Comparison of ENCODE assay signal across 22 cellular contexts in genomic region chr17:58319181-58320162, GRCh38. TPM values are rescaled to one million over a fixed set of nuclear protein-coding genes. Genes with fewer than 3 reads are reported as not detected.
A peak's percentile ranks its signal among the peaks of the same experiment; 100 is the strongest.
DNase-seq lines count a peak whose midpoint lies in the region; ATAC-seq, FAIRE-seq and TF ChIP-seq lines count a peak whose summit lies in the region.
"Had no signal": no experiment of that assay in that cellular context is flagged by ENCODE, and none has a peak within 500 bp of the region (broad histone marks: within the 10 kb centered on the region; RNA-seq: fewer than 3 reads in every experiment).

No MANE protein-coding gene starts in this region.

- H3K27ac ChIP-seq in kidney (ENCODE audit: low read depth in 2 of 2, low read length in 2 of 2) = no peak overlapping the region
- H3K27ac ChIP-seq: colonic mucosa, gastroesophageal sphincter, Peyer's patch, suprapubic skin had no signal

- TF ChIP-seq CTCF in kidney (IDR thresholded peaks at IDR 0.05; ENCODE audit: borderline replicate concordance, extremely low read depth, insufficient read depth) = no peak

- peak overlapping the region; percentile 25 for H3K27ac Mint-ChIP-seq in activated naive CD8-positive, alpha-beta T cell treated with anti-CD3 and anti-CD28 coated beads, Interleukin-2, amount 10 ng/mL, durations not matched to agents 7 days and 5 days
- H3K27ac Mint-ChIP-seq in activated naive CD8-positive, alpha-beta T cell treated with anti-CD3 and anti-CD28 coated beads, Interleukin-2, amount 50 U/mL, for 24 hours = no peak overlapping the region
- H3K27ac Mint-ChIP-seq in T-helper 2 cell treated with Interferon-gamma antibody and Interleukin-4, amounts not matched to agents 5 μg/mL and 100 μg/mL, for 36 hours = peak overlapping the region; percentile 14

- H3K9me3 ChIP-seq in kidney (ENCODE audit: control insufficient read depth in 1 of 2, low read length in 2 of 2) = no peaks in the 10 kb centered on the region
- H3K9me3 ChIP-seq: colonic mucosa, gastroesophageal sphincter, Peyer's patch, suprapubic skin had no signal

- CTCF ChIA-PET in HEK293T (lab: Yijun Ruan, JAX) = interaction anchor here (0.8 kb wide), 1 partner anchor 139 kb away, joined by 3 read pairs; no protein-coding TSS in a partner anchor

- peak; percentile 26 for DNase-seq in activated naive CD8-positive, alpha-beta T cell treated with anti-CD3 and anti-CD28 coated beads, Interleukin-2, amount 10 ng/mL, durations not matched to agents 7 days and 5 days
- DNase-seq in activated naive CD8-positive, alpha-beta T cell treated with anti-CD3 and anti-CD28 coated beads, Interleukin-2, amount 50 U/mL, for 24 hours = no peak
- no peak for DNase-seq in T-helper 2 cell treated with Interferon-gamma antibody and Interleukin-4, amounts not matched to agents 5 μg/mL and 100 μg/mL, for 36 hours (ENCODE audit: low spot score)
- DNase-seq in kidney (peak; percentile 71), urothelium cell line (ENCODE audit: low spot score) (no peak), HEK293T (ENCODE audit: extremely low spot score) (no peak), ecto neural progenitor cell (ENCODE audit: low spot score) (no peak)
- DNase-seq: anterior cingulate cortex, colonic mucosa, DMS53, erythroblast, Kasumi-1, mesenchymal stem cell, NCI-H1417, NCI-H2171 treated with DMSO at 0.1 percent for 48 hours had no signal

- peaks cover 1% of the 10 kb centered on the region for H3K27me3 Mint-ChIP-seq in activated naive CD8-positive, alpha-beta T cell treated with anti-CD3 and anti-CD28 coated beads, Interleukin-2, amount 10 ng/mL, durations not matched to agents 7 days and 5 days
- H3K27me3 Mint-ChIP-seq in activated naive CD8-positive, alpha-beta T cell treated with anti-CD3 and anti-CD28 coated beads, Interleukin-2, amount 50 U/mL, for 24 hours = no peaks in the 10 kb centered on the region
- no peaks in the 10 kb centered on the region for H3K27me3 Mint-ChIP-seq in T-helper 2 cell treated with Interferon-gamma antibody and Interleukin-4, amounts not matched to agents 5 μg/mL and 100 μg/mL, for 36 hours (ENCODE audit: low read depth)

- no peak overlapping the region for H3K9ac ChIP-seq in kidney (ENCODE audit: low read length in 2 of 2)

- no peak overlapping the region for H3K4me3 ChIP-seq in kidney (ENCODE audit: low read length in 2 of 2)
- H3K4me3 ChIP-seq: colonic mucosa, gastroesophageal sphincter, Peyer's patch, suprapubic skin had no signal

- H3K36me3 ChIP-seq in kidney (ENCODE audit: control insufficient read depth in 1 of 2, insufficient read depth in 2 of 2, low read length in 2 of 2) = peaks cover 3 to 4% of the 10 kb centered on the region in 2 donors
- H3K36me3 ChIP-seq: colonic mucosa, Peyer's patch, suprapubic skin had no signal

- FAIRE-seq in kidney (lab: Jason Lieb, UNC) (no peak), urothelium cell line (lab: Jason Lieb, UNC) (peak; percentile 58)
- FAIRE-seq: GM18507 had no signal

- no peak overlapping the region for H3K4me3 Mint-ChIP-seq in activated naive CD8-positive, alpha-beta T cell treated with anti-CD3 and anti-CD28 coated beads, Interleukin-2, amount 10 ng/mL, durations not matched to agents 7 days and 5 days
- no peak overlapping the region for H3K4me3 Mint-ChIP-seq in activated naive CD8-positive, alpha-beta T cell treated with anti-CD3 and anti-CD28 coated beads, Interleukin-2, amount 50 U/mL, for 24 hours
- no peak overlapping the region for H3K4me3 Mint-ChIP-seq in T-helper 2 cell treated with Interferon-gamma antibody and Interleukin-4, amounts not matched to agents 5 μg/mL and 100 μg/mL, for 36 hours

- ATAC-seq in activated naive CD8-positive, alpha-beta T cell treated with anti-CD3 and anti-CD28 coated beads, Interleukin-2, amount 10 ng/mL, durations not matched to agents 7 days and 5 days (ENCODE audit: low read depth) = no peak
- ATAC-seq in activated naive CD8-positive, alpha-beta T cell treated with anti-CD3 and anti-CD28 coated beads, Interleukin-2, amount 50 U/mL, for 24 hours = no peak
- ATAC-seq: gastroesophageal sphincter had no signal

- H3K4me1 ChIP-seq in kidney (ENCODE audit: control insufficient read depth in 1 of 2, insufficient read depth in 1 of 2, low read depth in 1 of 2, low read length in 2 of 2) = no peaks in the 10 kb centered on the region
- H3K4me1 ChIP-seq: colonic mucosa had no signal

- POLR2A ChIA-PET in activated naive CD8-positive, alpha-beta T cell treated with anti-CD3 and anti-CD28 coated beads, Interleukin-2, amount 10 ng/mL, durations not matched to agents 7 days and 5 days (lab: Charles Lee) = interaction anchor here (2.8 to 25.9 kb wide), 3 partner anchors 7 to 33 kb away, joined by 25 to 2283 read pairs (median 82); partner anchors contain the start of genes SUPT4H1 and TSPOAP1
- POLR2A ChIA-PET in HEK293T (lab: Yijun Ruan, JAX) = interaction anchor here (0.8 kb wide), 1 partner anchor 33 kb away, joined by 4 read pairs; the partner anchor contains the start of gene SUPT4H1

- H3K4me1 Mint-ChIP-seq in activated naive CD8-positive, alpha-beta T cell treated with anti-CD3 and anti-CD28 coated beads, Interleukin-2, amount 10 ng/mL, durations not matched to agents 7 days and 5 days = peaks cover 12% of the 10 kb centered on the region
- peaks cover 20% of the 10 kb centered on the region for H3K4me1 Mint-ChIP-seq in activated naive CD8-positive, alpha-beta T cell treated with anti-CD3 and anti-CD28 coated beads, Interleukin-2, amount 50 U/mL, for 24 hours
- H3K4me1 Mint-ChIP-seq in T-helper 2 cell treated with Interferon-gamma antibody and Interleukin-4, amounts not matched to agents 5 μg/mL and 100 μg/mL, for 36 hours (ENCODE audit: low read depth) = peaks cover 9% of the 10 kb centered on the region

- no peaks in the 10 kb centered on the region for H3K9me3 Mint-ChIP-seq in activated naive CD8-positive, alpha-beta T cell treated with anti-CD3 and anti-CD28 coated beads, Interleukin-2, amount 10 ng/mL, durations not matched to agents 7 days and 5 days
- no peaks in the 10 kb centered on the region for H3K9me3 Mint-ChIP-seq in activated naive CD8-positive, alpha-beta T cell treated with anti-CD3 and anti-CD28 coated beads, Interleukin-2, amount 50 U/mL, for 24 hours
- no peaks in the 10 kb centered on the region for H3K9me3 Mint-ChIP-seq in T-helper 2 cell treated with Interferon-gamma antibody and Interleukin-4, amounts not matched to agents 5 μg/mL and 100 μg/mL, for 36 hours

- peaks cover 24% of the 10 kb centered on the region for H3K36me3 Mint-ChIP-seq in activated naive CD8-positive, alpha-beta T cell treated with anti-CD3 and anti-CD28 coated beads, Interleukin-2, amount 10 ng/mL, durations not matched to agents 7 days and 5 days
- peaks cover 3% of the 10 kb centered on the region for H3K36me3 Mint-ChIP-seq in activated naive CD8-positive, alpha-beta T cell treated with anti-CD3 and anti-CD28 coated beads, Interleukin-2, amount 50 U/mL, for 24 hours (ENCODE audit: low read depth)
- H3K36me3 Mint-ChIP-seq in T-helper 2 cell treated with Interferon-gamma antibody and Interleukin-4, amounts not matched to agents 5 μg/mL and 100 μg/mL, for 36 hours (ENCODE audit: low read depth) = peaks cover 29% of the 10 kb centered on the region

- intact Hi-C loops in kidney (cut with DNase I) = no loop called here

TF ChIP-seq in HEK293T, 16 proteins besides CTCF, POLR2A, EP300 and RAD21:
- TF ChIP-seq ELF4 (IDR thresholded peaks at IDR 0.05) (no peak), ARNT (IDR thresholded peaks at IDR 0.05) (no peak)

RNA-seq across cellular contexts. Expression of gene TSPOAP1, which starts 9.1 kb away (rescaled TPM):
- total RNA-seq in activated naive CD8-positive, alpha-beta T cell treated with anti-CD3 and anti-CD28 coated beads, Interleukin-2, amount 10 ng/mL, durations not matched to agents 7 days and 5 days = 10 to 100 TPM; 70.6 to 77.7 TPM
- total RNA-seq in kidney = 30.6 TPM
- polyA plus RNA-seq in kidney (ENCODE audit: insufficient read depth, low read depth, low replicate concordance) = 12.5 TPM
- total RNA-seq: H4 had no signal

RNA-seq across cellular contexts. Expression of gene SUPT4H1, which starts 32.5 kb away (rescaled TPM):
- total RNA-seq in activated naive CD8-positive, alpha-beta T cell treated with anti-CD3 and anti-CD28 coated beads, Interleukin-2, amount 10 ng/mL, durations not matched to agents 7 days and 5 days = 10 to 100 TPM; 66.4 to 70.2 TPM
- total RNA-seq in kidney = 60.5 TPM
- 129 TPM for polyA plus RNA-seq in kidney (ENCODE audit: insufficient read depth, low read depth, low replicate concordance)

RNA-seq across cellular contexts. Expression of gene MPO, which starts 38.7 kb away (rescaled TPM):
- total RNA-seq in activated naive CD8-positive, alpha-beta T cell treated with anti-CD3 and anti-CD28 coated beads, Interleukin-2, amount 10 ng/mL, durations not matched to agents 7 days and 5 days = not detected
- total RNA-seq in kidney = 0.47 TPM
- polyA plus RNA-seq in kidney (ENCODE audit: insufficient read depth, low read depth, low replicate concordance) = not detected
- total RNA-seq: colonic mucosa, H4, renal cortical epithelial cell, suprapubic skin had no signal
- polyA plus RNA-seq: neural cell had no signal

Comparison
In these comparisons a context has a peak if more than half of its experiments do, and no peak if none do; other contexts are left out.
1. DNase-seq: peak in activated naive CD8-positive, alpha-beta T cell treated with anti-CD3 and anti-CD28 coated beads, Interleukin-2, amount 10 ng/mL, durations not matched to agents 7 days and 5 days (single experiment) and kidney (single experiment); none in activated naive CD8-positive, alpha-beta T cell treated with anti-CD3 and anti-CD28 coated beads, Interleukin-2, amount 50 U/mL, for 24 hours (single experiment), T-helper 2 cell treated with Interferon-gamma antibody and Interleukin-4, amounts not matched to agents 5 μg/mL and 100 μg/mL, for 36 hours (single experiment), urothelium cell line (single experiment), HEK293T (single experiment) and ecto neural progenitor cell (single experiment).